24 cellular contexts compared by ENCODE assay signal in genomic region chr17:8918811-8919210, GRCh38. TPM values are rescaled to one million over a fixed set of nuclear protein-coding genes. Genes with fewer than 3 reads are reported as not detected.
DNase-seq lines count a peak whose midpoint lies in the region; ATAC-seq lines count a peak whose summit lies in the region.
"Had no signal": no experiment of that assay in that cellular context is flagged by ENCODE, and none has a peak within 500 bp of the region (broad histone marks: within the 10 kb centered on the region; RNA-seq: fewer than 3 reads in every experiment).

No MANE protein-coding gene starts in this region.

- ATAC-seq in activated naive CD4-positive, alpha-beta T cell treated with anti-CD3 and anti-CD28 coated beads, Interleukin-2, amount 50 U/mL, for 72 hours: no peak
- ATAC-seq in stimulated activated effector memory CD8-positive, alpha-beta T cell treated with anti-CD3 and anti-CD28 coated beads, Interleukin-12 subunit alpha, Interleukin-12 subunit beta, amount 100 ng/mL, for 72 hours: peak; percentile 43
- no peak for ATAC-seq in HG03175 (IDR thresholded peaks at IDR 0.05; ENCODE audit: unreplicated experiment)
- no peak for ATAC-seq in HG03139 (IDR thresholded peaks at IDR 0.05; ENCODE audit: unreplicated experiment)
- ATAC-seq: left cardiac atrium, WTC11 had no signal

- H3K4me1 Mint-ChIP-seq in activated naive CD4-positive, alpha-beta T cell treated with anti-CD3 and anti-CD28 coated beads, Interleukin-2, amount 50 U/mL, for 24 hours: peaks cover 53% of the 10 kb centered on the region
- peaks cover 57% of the 10 kb centered on the region for H3K4me1 Mint-ChIP-seq in dendritic cell treated with granulocyte-macrophage colony-stimulating factor and Interleukin-4, amounts not matched to agents 40 ng/mL and 50 ng/mL, for 4 days (ENCODE audit: low read depth)
- peaks cover 66% of the 10 kb centered on the region for H3K4me1 Mint-ChIP-seq in stimulated activated effector memory CD8-positive, alpha-beta T cell treated with anti-CD3 and anti-CD28 coated beads, Interleukin-12 subunit alpha, Interleukin-12 subunit beta, amount 100 ng/mL, for 72 hours
- H3K4me1 Mint-ChIP-seq: neural progenitor cell, WTC11 had no signal

- peaks cover 4% of the 10 kb centered on the region for H3K9me3 Mint-ChIP-seq in activated naive CD4-positive, alpha-beta T cell treated with anti-CD3 and anti-CD28 coated beads, Interleukin-2, amount 50 U/mL, for 24 hours
- peaks cover 5 to 7% of the 10 kb centered on the region in 2 donors for H3K9me3 Mint-ChIP-seq in activated naive CD4-positive, alpha-beta T cell treated with anti-CD3 and anti-CD28 coated beads, Interleukin-2, amount 50 U/mL, for 72 hours
- H3K9me3 Mint-ChIP-seq in dendritic cell treated with granulocyte-macrophage colony-stimulating factor and Interleukin-4, amounts not matched to agents 40 ng/mL and 50 ng/mL, for 4 days: no peaks in the 10 kb centered on the region
- no peaks in the 10 kb centered on the region for H3K9me3 Mint-ChIP-seq in stimulated activated effector memory CD8-positive, alpha-beta T cell treated with anti-CD3 and anti-CD28 coated beads, Interleukin-12 subunit alpha, Interleukin-12 subunit beta, amount 100 ng/mL, for 72 hours

- no peaks in the 10 kb centered on the region for H3K27me3 Mint-ChIP-seq in activated naive CD4-positive, alpha-beta T cell treated with anti-CD3 and anti-CD28 coated beads, Interleukin-2, amount 50 U/mL, for 24 hours
- H3K27me3 Mint-ChIP-seq in dendritic cell treated with granulocyte-macrophage colony-stimulating factor and Interleukin-4, amounts not matched to agents 40 ng/mL and 50 ng/mL, for 4 days: no peaks in the 10 kb centered on the region

- DNase-seq in activated naive CD4-positive, alpha-beta T cell treated with anti-CD3 and anti-CD28 coated beads, Interleukin-2, amount 50 U/mL, for 72 hours (ENCODE audit: low spot score in 2 of 2): no peak
- DNase-seq in RPMI7951 (ENCODE audit: low read depth): peak; percentile 69
- no peak for DNase-seq in stimulated activated effector memory CD8-positive, alpha-beta T cell treated with anti-CD3 and anti-CD28 coated beads, Interleukin-12 subunit alpha, Interleukin-12 subunit beta, amount 100 ng/mL, for 72 hours (ENCODE audit: low spot score in 2 of 2)
- no peak for DNase-seq in activated CD4-positive, CD25-positive, alpha-beta regulatory T cell treated with anti-CD3 and anti-CD28 coated beads, Interleukin-2, amount 50 U/mL, for 72 hours
- DNase-seq: adrenal gland, DMS 273 treated with DMSO at 0.1 percent for 48 hours, foreskin fibroblast, IMR-90, left cardiac atrium, midbrain, MM.1S, NCI-H1694 treated with DMSO at 0.1 percent for 48 hours, NCI-H510A, SIG-M5, T-helper 2 cell, thyroid gland had no signal

- peak overlapping the region; percentile 79 for H3K27ac Mint-ChIP-seq in activated naive CD4-positive, alpha-beta T cell treated with anti-CD3 and anti-CD28 coated beads, Interleukin-2, amount 50 U/mL, for 24 hours
- no peak overlapping the region for H3K27ac Mint-ChIP-seq in activated naive CD4-positive, alpha-beta T cell treated with anti-CD3 and anti-CD28 coated beads, Interleukin-2, amount 50 U/mL, for 72 hours
- H3K27ac Mint-ChIP-seq in dendritic cell treated with granulocyte-macrophage colony-stimulating factor and Interleukin-4, amounts not matched to agents 40 ng/mL and 50 ng/mL, for 4 days: peak overlapping the region; percentile 94
- peak overlapping the region; percentile 20 for H3K27ac Mint-ChIP-seq in stimulated activated effector memory CD8-positive, alpha-beta T cell treated with anti-CD3 and anti-CD28 coated beads, Interleukin-12 subunit alpha, Interleukin-12 subunit beta, amount 100 ng/mL, for 72 hours
- H3K27ac Mint-ChIP-seq: activated T-helper 1 cell treated with anti-CD3 and anti-CD28 coated beads, Interleukin-12 subunit alpha, Interleukin-12 subunit beta, Interleukin-2, Interleukin-4 antibody, amounts not matched to agents 30 ng/mL and 10 ng/mL and 1 ng/mL, durations not matched to agents 14 hours and 24 hours and 36 hours; neural progenitor cell; WTC11 had no signal

- intact Hi-C loops in dendritic cell treated with granulocyte-macrophage colony-stimulating factor and Interleukin-4, amounts not matched to agents 40 ng/mL and 50 ng/mL, for 4 days (cut with micrococcal nuclease): no loop called here

- H3K36me3 Mint-ChIP-seq in activated naive CD4-positive, alpha-beta T cell treated with anti-CD3 and anti-CD28 coated beads, Interleukin-2, amount 50 U/mL, for 24 hours: peaks cover 21% of the 10 kb centered on the region
- peaks cover 6 to 44% of the 10 kb centered on the region in 2 donors for H3K36me3 Mint-ChIP-seq in activated naive CD4-positive, alpha-beta T cell treated with anti-CD3 and anti-CD28 coated beads, Interleukin-2, amount 50 U/mL, for 72 hours
- H3K36me3 Mint-ChIP-seq in dendritic cell treated with granulocyte-macrophage colony-stimulating factor and Interleukin-4, amounts not matched to agents 40 ng/mL and 50 ng/mL, for 4 days (ENCODE audit: low read depth): peaks cover 66% of the 10 kb centered on the region
- H3K36me3 Mint-ChIP-seq in stimulated activated effector memory CD8-positive, alpha-beta T cell treated with anti-CD3 and anti-CD28 coated beads, Interleukin-12 subunit alpha, Interleukin-12 subunit beta, amount 100 ng/mL, for 72 hours: peaks cover 47% of the 10 kb centered on the region
- H3K36me3 Mint-ChIP-seq: neural progenitor cell had no signal

- no peak overlapping the region for H3K4me3 Mint-ChIP-seq in activated naive CD4-positive, alpha-beta T cell treated with anti-CD3 and anti-CD28 coated beads, Interleukin-2, amount 50 U/mL, for 24 hours
- no peak overlapping the region for H3K4me3 Mint-ChIP-seq in dendritic cell treated with granulocyte-macrophage colony-stimulating factor and Interleukin-4, amounts not matched to agents 40 ng/mL and 50 ng/mL, for 4 days
- H3K4me3 Mint-ChIP-seq in stimulated activated effector memory CD8-positive, alpha-beta T cell treated with anti-CD3 and anti-CD28 coated beads, Interleukin-12 subunit alpha, Interleukin-12 subunit beta, amount 100 ng/mL, for 72 hours: no peak overlapping the region
- H3K4me3 Mint-ChIP-seq: activated T-helper 1 cell treated with anti-CD3 and anti-CD28 coated beads, Interleukin-12 subunit alpha, Interleukin-12 subunit beta, Interleukin-2, Interleukin-4 antibody, amounts not matched to agents 30 ng/mL and 10 ng/mL and 1 ng/mL, durations not matched to agents 14 hours and 24 hours and 36 hours; neural progenitor cell; WTC11 had no signal

RNA-seq across cellular contexts. Expression of gene PIK3R5, which starts 46.7 kb away (rescaled TPM):
- total RNA-seq in activated naive CD4-positive, alpha-beta T cell treated with anti-CD3 and anti-CD28 coated beads, Interleukin-2, amount 50 U/mL, for 72 hours: 10 to 100 TPM; 32.2 to 46.9 TPM
- 0.24 and 0.88 TPM in 2 replicates for total RNA-seq in RPMI7951 (2014; rRNA removed; shearing (Covaris generic))
- total RNA-seq: chondrocyte, IMR-90 had no signal

RNA-seq across cellular contexts. Expression of gene PIK3R6, which starts 51.3 kb away (rescaled TPM):
- 1 to 10 TPM in 1 of 2 donors, under 1 TPM in 1; 0.23 to 4.3 TPM for total RNA-seq in activated naive CD4-positive, alpha-beta T cell treated with anti-CD3 and anti-CD28 coated beads, Interleukin-2, amount 50 U/mL, for 72 hours
- total RNA-seq in RPMI7951 (2014; rRNA removed; shearing (Covaris generic)): not detected in 2 replicates
- total RNA-seq: chondrocyte, IMR-90 had no signal

Comparison
In these comparisons a context has a peak if more than half of its experiments do, and no peak if none do; other contexts are left out.
1. H3K27ac Mint-ChIP-seq: peak in activated naive CD4-positive, alpha-beta T cell treated with anti-CD3 and anti-CD28 coated beads, Interleukin-2, amount 50 U/mL, for 24 hours (single experiment), dendritic cell treated with granulocyte-macrophage colony-stimulating factor and Interleukin-4, amounts not matched to agents 40 ng/mL and 50 ng/mL, for 4 days (single experiment) and stimulated activated effector memory CD8-positive, alpha-beta T cell treated with anti-CD3 and anti-CD28 coated beads, Interleukin-12 subunit alpha, Interleukin-12 subunit beta, amount 100 ng/mL, for 72 hours (single experiment); none in activated naive CD4-positive, alpha-beta T cell treated with anti-CD3 and anti-CD28 coated beads, Interleukin-2, amount 50 U/mL, for 72 hours (0 of 2).
2. RNA of gene PIK3R5, which starts 46.7 kb away (total RNA-seq): 32.2 to 46.9 TPM in activated naive CD4-positive, alpha-beta T cell treated with anti-CD3 and anti-CD28 coated beads, Interleukin-2, amount 50 U/mL, for 72 hours; 0.24 to 0.88 TPM in RPMI7951; every median in the first group is over 10 times any median in the second.